ENCODE assay signal across 1 cellular context in the genomic region with DNA sequence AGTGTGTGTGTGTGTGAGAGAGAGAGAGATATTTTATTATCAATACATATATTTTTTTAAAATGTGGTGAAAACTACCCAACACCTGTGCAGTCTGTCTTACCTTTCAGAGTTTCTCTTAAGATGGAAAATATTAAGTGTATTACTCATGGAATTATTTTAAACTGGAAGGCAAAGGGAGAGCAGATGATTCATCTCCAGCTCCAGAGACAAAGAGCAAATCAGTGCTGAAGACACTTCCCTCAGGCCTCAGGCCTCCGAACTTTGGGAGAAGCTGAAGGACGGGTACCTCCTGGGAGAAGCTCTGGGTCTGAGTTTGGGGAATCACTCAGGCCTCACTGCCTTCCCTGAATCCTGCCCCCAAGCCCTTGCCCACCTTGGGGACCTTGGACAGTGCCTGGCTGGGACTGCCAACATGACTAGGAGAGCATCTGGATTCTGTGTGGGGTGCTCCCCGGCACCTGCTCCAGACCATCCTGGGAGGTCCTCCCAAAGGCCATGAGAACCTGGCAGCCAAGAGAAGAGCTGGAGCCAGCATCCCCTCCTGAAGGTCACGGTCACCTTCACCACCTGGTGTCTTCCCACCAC.
TF ChIP-seq lines count a peak whose summit lies in the region.

No MANE protein-coding gene starts in this region.

TF ChIP-seq in HEK293, 187 proteins besides CTCF, POLR2A, EP300 and RAD21 (continued from another document):
- no peak for TF ChIP-seq ZNF639 (tag by site-specific recombination; IDR thresholded peaks at IDR 0.05)
